Comparison of ENCODE assay signal across 16 cellular contexts in genomic region chr10:129961274-129961839, GRCh38. TPM values are rescaled to one million over a fixed set of nuclear protein-coding genes. Genes with fewer than 3 reads are reported as not detected.
A peak's percentile ranks its signal among the peaks of the same experiment; 100 is the strongest.
DNase-seq lines count a peak whose midpoint lies in the region; ATAC-seq and TF ChIP-seq lines count a peak whose summit lies in the region.
"Had no signal": no experiment of that assay in that cellular context is flagged by ENCODE, and none has a peak within 500 bp of the region (broad histone marks: within the 10 kb centered on the region; RNA-seq: fewer than 3 reads in every experiment).

No MANE protein-coding gene starts in this region.

- peak overlapping the region; percentile 72 for H3K4me2 ChIP-seq in osteoblast (ENCODE audit: insufficient read depth, low read length)

- H3K4me1 Mint-ChIP-seq in IgD-negative memory B cell = peaks cover 5 to 12% (median 11%) of the 10 kb centered on the region in 3 donors

- H3K79me2 ChIP-seq in osteoblast (ENCODE audit: insufficient read depth, low read length) = peaks cover 76% of the 10 kb centered on the region

- H3K27me3 ChIP-seq in BE2C (peaks cover 19% of the 10 kb centered on the region), esophagus muscularis mucosa (peaks cover 4 to 99% (median 83%) of the 10 kb centered on the region in 4 donors), osteoblast (ENCODE audit: insufficient read depth, low read length) (peaks cover 12% of the 10 kb centered on the region)

- ATAC-seq in omental fat pad (ENCODE audit: low FRiP score) = no peak
- ATAC-seq in HG03432 (IDR thresholded peaks at IDR 0.05; ENCODE audit: unreplicated experiment) = no peak
- ATAC-seq: activated CD4-positive, alpha-beta T cell treated with anti-CD3 and anti-CD28 coated beads for 36 hours; left lung; Panc1 had no signal

- H3K36me3 Mint-ChIP-seq in IgD-negative memory B cell = no peaks in the 10 kb centered on the region

- intact Hi-C loops in esophagus muscularis mucosa (cut with DNase I) = no loop called here

- no peak for TF ChIP-seq EP300 in esophagus muscularis mucosa (IDR thresholded peaks at IDR 0.05)

- H3K36me3 ChIP-seq in BE2C (peaks cover 30% of the 10 kb centered on the region), esophagus muscularis mucosa (no peaks in the 10 kb centered on the region), osteoblast (ENCODE audit: insufficient read depth, low read length) (peaks cover 16% of the 10 kb centered on the region)
- H3K36me3 ChIP-seq: left lung had no signal

- peaks cover 0 to 16% (median 0%) of the 10 kb centered on the region in 3 donors for H3K9me3 Mint-ChIP-seq in IgD-negative memory B cell

- DNase-seq in BE2C (no peak), esophagus muscularis mucosa (ENCODE audit: extremely low spot score) (no peak), osteoblast (ENCODE audit: insufficient read length, low spot score, missing footprints) (peak; percentile 86), GDM1 (lab: John Stamatoyannopoulos, UW) (no peak), omental fat pad (ENCODE audit: low spot score) (no peak), mucosa of gallbladder (ENCODE audit: low spot score) (no peak)
- DNase-seq: activated CD4-positive, alpha-beta T cell treated with anti-CD3 and anti-CD28 coated beads for 36 hours; DND-41; hippocampal formation; left lung; NCI-H1694 treated with DMSO at 0.1 percent for 48 hours; substantia nigra had no signal

- no peak for TF ChIP-seq CTCF in BE2C (IDR thresholded peaks at IDR 0.05; ENCODE audit: low read depth, low read length)
- TF ChIP-seq CTCF in esophagus muscularis mucosa (IDR thresholded peaks at IDR 0.05) = no peak
- no peak for TF ChIP-seq CTCF in osteoblast (IDR thresholded peaks at IDR 0.05; ENCODE audit: extremely low read depth, low read depth, low read length)
- TF ChIP-seq CTCF in omental fat pad (IDR thresholded peaks at IDR 0.05) = no peak

- H3K27me3 Mint-ChIP-seq in IgD-negative memory B cell = peaks cover 52% of the 10 kb centered on the region

- no peak for TF ChIP-seq POLR2A in esophagus muscularis mucosa (IDR thresholded peaks at IDR 0.05; ENCODE audit: low read depth)

- peak overlapping the region in 2 of 4 donors; percentile 5 to 68 for H3K27ac ChIP-seq in esophagus muscularis mucosa (replicated peaks in 1 of 4)
- H3K27ac ChIP-seq in osteoblast (ENCODE audit: low read depth, low read length) = peak overlapping the region; percentile 77
- H3K27ac ChIP-seq: left lung had no signal

- H4K20me1 ChIP-seq in osteoblast (ENCODE audit: insufficient read depth, low read length) = peaks cover 5% of the 10 kb centered on the region

- WGBS in esophagus muscularis mucosa = 14% methylated on average over 8 of the region's 8 CpGs

- H3K27ac Mint-ChIP-seq in IgD-negative memory B cell = peak overlapping the region; percentile 12 to 61 (median 27)
- H3K27ac Mint-ChIP-seq: activated CD4-positive, alpha-beta T cell treated with anti-CD3 and anti-CD28 coated beads for 36 hours had no signal

- H2AFZ ChIP-seq in osteoblast (ENCODE audit: low read length) = no peak overlapping the region

- H3K4me1 ChIP-seq in BE2C (peaks cover 7% of the 10 kb centered on the region; the same call in 1 of the 2 replicates), esophagus muscularis mucosa (peaks cover 12 to 54% (median 53%) of the 10 kb centered on the region in 4 donors), osteoblast (ENCODE audit: insufficient read depth, low read length) (peaks cover 25% of the 10 kb centered on the region)

- H3K9me3 ChIP-seq in BE2C (no peaks in the 10 kb centered on the region), esophagus muscularis mucosa (no peaks in the 10 kb centered on the region), osteoblast (ENCODE audit: low read depth, low read length) (no peaks in the 10 kb centered on the region)
- H3K9me3 ChIP-seq: left lung had no signal

- peak overlapping the region in 3 of 4 donors; percentile 33 to 68 (median 50) for H3K4me3 Mint-ChIP-seq in IgD-negative memory B cell
- H3K4me3 Mint-ChIP-seq: activated CD4-positive, alpha-beta T cell treated with anti-CD3 and anti-CD28 coated beads for 36 hours had no signal

- H3K4me3 ChIP-seq in BE2C (ENCODE audit: low read depth, low read length) (peak overlapping the region; percentile 82), esophagus muscularis mucosa (peak overlapping the region; percentile 58 to 69 (median 62)), osteoblast (ENCODE audit: insufficient read depth, low read length) (peak overlapping the region; percentile 83)
- H3K4me3 ChIP-seq: left lung had no signal

RNA-seq across cellular contexts. Expression of gene EBF3, which starts 2.7 kb away (rescaled TPM):
- polyA plus RNA-seq in BE2C (2012; ENCODE audit: insufficient read depth, insufficient read length, low read depth) = 16.9 TPM
- polyA plus RNA-seq in IgD-negative memory B cell = not detected
- total RNA-seq in esophagus muscularis mucosa (1 to 10 TPM; 2.9 to 7.3 (median 5.2) TPM), osteoblast (31.8 and 35.4 TPM in 2 replicates), omental fat pad (10 to 100 TPM in 3 of 4 donors, 1 to 10 TPM in 1; 4.0 to 50.8 (median 18.8) TPM), mucosa of gallbladder (1.8 TPM)
- total RNA-seq: activated CD4-positive, alpha-beta T cell treated with anti-CD3 and anti-CD28 coated beads for 36 hours; epithelial cell of proximal tubule had no signal
